Comparison of ENCODE assay signal across 8 cellular contexts in the genomic region with DNA sequence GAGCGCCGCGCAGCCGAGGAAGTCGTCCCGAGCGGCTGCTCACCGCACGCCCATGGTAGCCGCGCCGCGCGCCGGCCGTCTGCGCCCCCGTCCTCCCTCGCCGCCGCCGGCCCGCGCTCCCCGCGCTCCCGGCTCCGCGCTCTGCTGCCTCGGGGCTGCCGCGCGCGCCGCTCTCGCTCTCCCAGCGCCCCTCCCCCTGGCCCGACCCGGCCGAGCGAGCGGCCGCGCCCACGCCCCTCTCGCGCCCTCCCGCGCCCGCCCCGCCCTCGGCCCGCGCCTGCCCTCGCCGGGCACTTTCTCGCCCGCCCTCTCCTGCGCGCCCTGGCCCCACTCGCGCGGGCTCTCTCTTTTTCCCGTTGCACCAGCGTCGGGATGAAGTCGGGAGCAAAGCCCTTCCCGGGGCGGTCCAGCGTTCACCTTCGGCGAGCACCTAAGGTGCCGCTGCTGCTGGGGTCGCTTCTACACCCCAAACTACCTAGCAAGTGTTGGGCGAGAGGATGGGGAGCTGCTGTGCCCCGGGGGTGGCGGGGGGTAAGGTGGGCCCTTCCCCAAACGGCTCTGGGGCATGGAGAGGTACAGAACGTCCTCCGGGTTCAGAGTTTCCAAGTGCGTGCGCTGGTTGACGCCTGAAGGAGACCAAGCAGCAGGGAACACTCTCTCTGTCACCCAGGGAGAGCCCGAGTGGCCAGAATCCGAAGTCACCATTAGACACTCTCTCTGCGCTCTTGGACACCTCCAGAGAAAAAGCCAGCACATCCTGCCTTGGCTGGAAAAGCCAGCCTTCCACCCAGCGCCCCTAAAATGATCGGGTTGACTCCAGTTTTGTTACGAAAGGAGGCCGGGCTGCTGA. TPM values are rescaled to one million over a fixed set of nuclear protein-coding genes. Genes with fewer than 3 reads are reported as not detected.
A peak's percentile ranks its signal among the peaks of the same experiment; 100 is the strongest.
DNase-seq lines count a peak whose midpoint lies in the region; ATAC-seq and TF ChIP-seq lines count a peak whose summit lies in the region.

A gene (minus strand): TSS at position 146 of the 850 bp plus-strand sequence. CDS start 187 bp downstream, outside the sequence.

- peaks cover 3% of the 10 kb centered on the region for H3K4me1 Mint-ChIP-seq in activated CD4-positive, alpha-beta memory T cell treated with anti-CD3 and anti-CD28 coated beads, Interleukin-2, amount 10 ng/mL, durations not matched to agents 7 days and 5 days

- no peak for TF ChIP-seq EP300 in suprapubic skin (IDR thresholded peaks at IDR 0.05)

- DNase-seq in DMS53 (lab: John Stamatoyannopoulos, UW) (peak; percentile 66), DMS53 treated with DMSO at 0.1 percent for 48 hours (lab: John Stamatoyannopoulos, UW; ENCODE audit: unreplicated experiment) (no peak), breast epithelium (ENCODE audit: low spot score in 2 of 2) (no peak), left kidney (ENCODE audit: low read depth, low spot score) (peak; percentile 87), suprapubic skin (ENCODE audit: low spot score in 2 of 2) (no peak), left lobe of liver (ENCODE audit: low spot score) (no peak)
- DNase-seq in activated CD4-positive, alpha-beta memory T cell treated with anti-CD3 and anti-CD28 coated beads, Interleukin-2, amount 10 ng/mL, durations not matched to agents 7 days and 5 days = no peak

- H3K36me3 ChIP-seq in breast epithelium (no peaks in the 10 kb centered on the region), suprapubic skin (no peaks in the 10 kb centered on the region)

- H3K27ac ChIP-seq in breast epithelium = peak within 1 kb of the TSS; percentile 0 to 3
- peak within 1 kb of the TSS; percentile 52 for H3K27ac ChIP-seq in suprapubic skin

- 21% methylated on average over 25 of the region's 90 CpGs for WGBS in suprapubic skin

- TF ChIP-seq CTCF in breast epithelium (IDR thresholded peaks at IDR 0.05) (no peak), suprapubic skin (IDR thresholded peaks at IDR 0.05) (no peak)

- H3K27me3 ChIP-seq in breast epithelium = peaks cover 0 to 14% of the 10 kb centered on the region in 2 donors
- peaks cover 33% of the 10 kb centered on the region for H3K27me3 ChIP-seq in suprapubic skin

- no peaks in the 10 kb centered on the region for H3K9me3 ChIP-seq in breast epithelium
- no peaks in the 10 kb centered on the region for H3K9me3 ChIP-seq in suprapubic skin

- CTCF ChIA-PET in activated CD4-positive, alpha-beta memory T cell treated with anti-CD3 and anti-CD28 coated beads, Interleukin-2, amount 10 ng/mL, durations not matched to agents 7 days and 5 days (lab: Charles Lee) = no interaction called here

- no peak within 1 kb of the TSS for H3K27ac Mint-ChIP-seq in activated CD4-positive, alpha-beta memory T cell treated with anti-CD3 and anti-CD28 coated beads, Interleukin-2, amount 10 ng/mL, durations not matched to agents 7 days and 5 days

- peaks cover 42% of the 10 kb centered on the region for H3K27me3 Mint-ChIP-seq in activated CD4-positive, alpha-beta memory T cell treated with anti-CD3 and anti-CD28 coated beads, Interleukin-2, amount 10 ng/mL, durations not matched to agents 7 days and 5 days

- ATAC-seq in GM18498 (IDR thresholded peaks at IDR 0.05; ENCODE audit: unreplicated experiment) (no peak), left lobe of liver (no peak)

- TF ChIP-seq POLR2A in breast epithelium (IDR thresholded peaks at IDR 0.05) (no peak), suprapubic skin (IDR thresholded peaks at IDR 0.05) (no peak)

- H3K4me3 Mint-ChIP-seq in activated CD4-positive, alpha-beta memory T cell treated with anti-CD3 and anti-CD28 coated beads, Interleukin-2, amount 10 ng/mL, durations not matched to agents 7 days and 5 days = no peak within 1 kb of the TSS

- H3K4me3 ChIP-seq in breast epithelium (peak within 1 kb of the TSS; percentile 58 to 71 (median 67)), suprapubic skin (peak within 1 kb of the TSS; percentile 68)

- intact Hi-C loops in breast epithelium (cut with DNase I; ENCODE audit: low total_unique reads) = no loop called here

- POLR2A ChIA-PET in activated CD4-positive, alpha-beta memory T cell treated with anti-CD3 and anti-CD28 coated beads, Interleukin-2, amount 10 ng/mL, durations not matched to agents 7 days and 5 days (lab: Charles Lee) = no interaction called here

- H3K4me1 ChIP-seq in breast epithelium = peaks cover 0 to 15% of the 10 kb centered on the region in 2 donors
- H3K4me1 ChIP-seq in suprapubic skin = peaks cover 19% of the 10 kb centered on the region

- no peaks in the 10 kb centered on the region for H3K9me3 Mint-ChIP-seq in activated CD4-positive, alpha-beta memory T cell treated with anti-CD3 and anti-CD28 coated beads, Interleukin-2, amount 10 ng/mL, durations not matched to agents 7 days and 5 days

- H3K36me3 Mint-ChIP-seq in activated CD4-positive, alpha-beta memory T cell treated with anti-CD3 and anti-CD28 coated beads, Interleukin-2, amount 10 ng/mL, durations not matched to agents 7 days and 5 days (ENCODE audit: low read depth) = no peaks in the 10 kb centered on the region

RNA-seq across cellular contexts. Expression of the gene that starts here (rescaled TPM):
- total RNA-seq in breast epithelium = 10 to 100 TPM; 11.7 to 57.3 (median 14.7) TPM
- 1 to 10 TPM; 2.1 to 6.2 (median 5.2) TPM for total RNA-seq in suprapubic skin
- total RNA-seq in activated CD4-positive, alpha-beta memory T cell treated with anti-CD3 and anti-CD28 coated beads, Interleukin-2, amount 10 ng/mL, durations not matched to agents 7 days and 5 days = not detected
- total RNA-seq in left lobe of liver = 0.08 TPM

Comparison
In these comparisons a context has a peak if more than half of its experiments do, and no peak if none do; other contexts are left out.
1. DNase-seq: peak in DMS53 (single experiment) and left kidney (single experiment); none in DMS53 treated with DMSO at 0.1 percent for 48 hours (single experiment), breast epithelium (0 of 2), suprapubic skin (0 of 2), activated CD4-positive, alpha-beta memory T cell treated with anti-CD3 and anti-CD28 coated beads, Interleukin-2, amount 10 ng/mL, durations not matched to agents 7 days and 5 days (single experiment) and left lobe of liver (single experiment).